10 cellular contexts compared by ENCODE assay signal in the genomic region with DNA sequence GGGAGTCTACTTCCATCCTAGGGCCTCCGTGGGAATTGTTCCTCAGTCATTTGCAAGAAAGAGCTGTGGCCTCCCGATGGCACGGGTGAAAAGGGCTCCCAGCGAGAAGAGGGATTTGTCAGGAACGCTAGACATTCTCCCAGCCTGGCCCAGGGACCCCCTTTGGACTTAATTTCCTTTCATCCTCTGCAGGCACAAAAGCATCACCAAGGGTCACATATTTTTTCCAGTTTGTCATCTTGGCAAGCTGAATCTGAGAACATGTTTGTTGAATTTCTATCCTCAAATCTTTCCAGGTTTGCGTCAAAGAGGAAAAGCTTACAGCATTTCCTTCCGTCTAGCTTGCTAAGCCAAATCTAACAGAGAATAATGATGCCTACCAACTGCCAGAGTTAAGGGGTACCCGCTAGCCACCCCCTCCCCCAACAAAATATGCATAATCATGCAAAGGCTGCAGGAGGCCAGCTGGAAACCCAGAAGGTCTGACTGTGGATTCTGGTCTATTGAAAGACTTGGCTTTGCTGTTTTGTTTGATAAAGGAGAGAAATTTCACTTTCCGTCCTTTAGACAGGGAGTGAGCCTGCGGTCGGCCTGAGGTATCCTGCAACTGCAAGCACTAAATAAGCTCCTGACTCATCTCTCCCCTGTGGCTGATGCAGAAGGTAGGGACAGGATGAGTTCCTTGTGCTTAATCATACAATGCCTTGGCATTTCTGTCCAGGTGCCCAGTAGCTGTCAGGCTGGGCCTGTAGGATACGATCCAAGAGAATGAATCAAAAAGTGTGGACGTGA. TPM values are rescaled to one million over a fixed set of nuclear protein-coding genes. Genes with fewer than 3 reads are reported as not detected.
DNase-seq lines count a peak whose midpoint lies in the region; ATAC-seq, FAIRE-seq and TF ChIP-seq lines count a peak whose summit lies in the region.
"Had no signal": no experiment of that assay in that cellular context is flagged by ENCODE, and none has a peak within 500 bp of the region (broad histone marks: within the 10 kb centered on the region; RNA-seq: fewer than 3 reads in every experiment).

No MANE protein-coding gene starts in this region.

- peak overlapping the region; percentile 11 for H3K4me2 ChIP-seq in IMR-90 (ENCODE audit: low read depth, low read length)

- H3K9me3 ChIP-seq in IMR-90 (ENCODE audit: control insufficient read depth, insufficient read depth, low read length) = no peaks in the 10 kb centered on the region
- no peaks in the 10 kb centered on the region for H3K9me3 ChIP-seq in small intestine (ENCODE audit: control insufficient read depth, low read depth)

- no peak overlapping the region for H2BK20ac ChIP-seq in IMR-90 (ENCODE audit: low read depth, low read length)

- H3K56ac ChIP-seq in IMR-90 (ENCODE audit: extremely low read depth, insufficient read depth, low read length) = no peak overlapping the region; the same call in 1 of the 2 replicates

- no peak overlapping the region for H3K23ac ChIP-seq in IMR-90 (ENCODE audit: low read depth, low read length)

- H3K18ac ChIP-seq in IMR-90 (ENCODE audit: low read depth, low read length) = no peak overlapping the region

- no peak overlapping the region for H2BK120ac ChIP-seq in IMR-90 (ENCODE audit: low read depth, low read length)

- H3K4me3 ChIP-seq in IMR-90 (ENCODE audit: insufficient read depth, low read depth, low read length) (no peak overlapping the region), small intestine (ENCODE audit: low read depth in 1 of 2, low read length in 2 of 2) (no peak overlapping the region)

- H4K91ac ChIP-seq in IMR-90 (ENCODE audit: insufficient read depth, low read depth, low read length) = no peak overlapping the region

- H3K9ac ChIP-seq in IMR-90 (ENCODE audit: low read depth, low read length) = no peak overlapping the region

- CTCF ChIA-PET in IMR-90 (lab: Yijun Ruan, JAX) = interaction anchor here (0.9 to 1.3 kb wide), 2 partner anchors 241 to 450 kb away, joined by 4 read pairs; no protein-coding TSS in a partner anchor

- intact Hi-C loops in IMR-90 (cut with micrococcal nuclease) = loop anchor here (5.0 kb wide), 2 partner anchors 130 to 240 kb away; no protein-coding TSS in a partner anchor

- H3K36me3 ChIP-seq in IMR-90 (ENCODE audit: control insufficient read depth, insufficient read depth, low read length) (peaks cover 2% of the 10 kb centered on the region; the same call in 1 of the 2 replicates), small intestine (ENCODE audit: control insufficient read depth in 2 of 2, insufficient read depth in 2 of 2, low read length in 2 of 2) (peaks cover 0 to 10% of the 10 kb centered on the region in 2 donors)

- POLR2A ChIA-PET in IMR-90 (lab: Charles Lee; ENCODE audit: unreplicated experiment) = interaction anchor here (0.5 kb wide), 1 partner anchor 11 kb away, joined by 3 read pairs; no protein-coding TSS in a partner anchor

- DNase-seq in IMR-90 = peak; percentile 85
- DNase-seq in cerebellum (ENCODE audit: low spot score) = peak; percentile 28
- peak; percentile 49 for DNase-seq in superior temporal gyrus (ENCODE audit: extremely low spot score)
- no peak for DNase-seq in stimulated activated CD4-positive, alpha-beta T cell treated with anti-CD3 and anti-CD28 coated beads, Interleukin-1b, Interleukin-23, amount 100 ng/mL, for 48 hours
- DNase-seq in NCI-H345 treated with DMSO at 0.1 percent for 48 hours (lab: John Stamatoyannopoulos, UW; ENCODE audit: unreplicated experiment) = no peak
- no peak for DNase-seq in small intestine
- no peak for DNase-seq in HT-29 (ENCODE audit: low spot score)
- DNase-seq: activated gamma-delta T cell had no signal

- dilution Hi-C loops in IMR-90 (cut with HindIII; ENCODE audit: low sequenced_read_pairs, unreplicated experiment) = no loop called here

- no peak overlapping the region for H2BK15ac ChIP-seq in IMR-90 (ENCODE audit: low read depth, low read length)

- in situ Hi-C loops in IMR-90 (cut with MboI; ENCODE audit: low sequenced_read_pairs) = loop anchor here (5.0 kb wide), 1 partner anchor 450 kb away; no protein-coding TSS in a partner anchor

- peak; percentile 53 for ATAC-seq in IMR-90 (ENCODE audit: low read depth)
- ATAC-seq: Panc1 had no signal

- H4K20me1 ChIP-seq in IMR-90 (ENCODE audit: insufficient read depth, low read length) = peaks cover 26% of the 10 kb centered on the region

- H3K4ac ChIP-seq in IMR-90 (ENCODE audit: low read depth, low read length) = no peak overlapping the region

- TF ChIP-seq POLR2A in IMR-90 (IDR thresholded peaks at IDR 0.05; ENCODE audit: low read depth, low read length) = no peak

- TF ChIP-seq CTCF in IMR-90 (conservative IDR thresholded peaks at IDR 0.05; ENCODE audit: low read depth, low read length) = no peak

- no peak overlapping the region for H2AK5ac ChIP-seq in IMR-90 (ENCODE audit: low read depth, low read length)

- H3K79me1 ChIP-seq in IMR-90 (ENCODE audit: low read depth in 1 of 2, low read length in 2 of 2) = no peaks in the 10 kb centered on the region

- H4K8ac ChIP-seq in IMR-90 (ENCODE audit: low read depth in 2 of 2, low read length in 2 of 2) = no peak overlapping the region

- no peak for FAIRE-seq in small intestine (lab: Jason Lieb, UNC)

- H3K27me3 ChIP-seq in IMR-90 (ENCODE audit: control insufficient read depth, insufficient read depth, low read length) (no peaks in the 10 kb centered on the region), layer of hippocampus (ENCODE audit: control insufficient read depth, insufficient read depth, low read length) (no peaks in the 10 kb centered on the region), small intestine (ENCODE audit: control insufficient read depth in 2 of 2, insufficient read depth in 2 of 2, low read length in 2 of 2) (no peaks in the 10 kb centered on the region)

- no peak overlapping the region for H2AFZ ChIP-seq in IMR-90 (replicated peaks; ENCODE audit: low read length, poor library complexity)

- H3K9me1 ChIP-seq in IMR-90 (ENCODE audit: insufficient read depth, low read length) = peaks cover 7% of the 10 kb centered on the region; the same call in 1 of the 2 replicates

- H3K27ac ChIP-seq in IMR-90 (ENCODE audit: insufficient read depth, low read length) (peak overlapping the region; percentile 7; the same call in 1 of the 2 replicates), layer of hippocampus (ENCODE audit: low read depth, low read length) (peak overlapping the region; percentile 47), small intestine (ENCODE audit: low read depth in 1 of 2, low read length in 1 of 2) (no peak overlapping the region)

- no peak overlapping the region for H2AK9ac ChIP-seq in IMR-90 (replicated peaks; ENCODE audit: low read depth, low read length, poor library complexity)

- no peak for TF ChIP-seq RAD21 in IMR-90 (IDR thresholded peaks at IDR 0.05; ENCODE audit: low read length)

- no peak overlapping the region for H4K5ac ChIP-seq in IMR-90 (ENCODE audit: low read depth, low read length)

- no peak overlapping the region for H3K14ac ChIP-seq in IMR-90 (replicated peaks; ENCODE audit: low read depth, low read length)

- H2BK5ac ChIP-seq in IMR-90 (ENCODE audit: low read depth, low read length, poor library complexity, severe bottlenecking) = no peak overlapping the region

- BruUV-seq in IMR-90 (replicated peaks; lab: Mats Ljungman, UMichigan) = no TSS peak

- no CpG with 5 or more reads among the region's 13 CpGs for WGBS in IMR-90 (ENCODE audit: extremely low coverage in 2 of 2, insufficient read length in 1 of 2), 2 experiments
- WGBS in small intestine, 3 donors = 64 to 86% (median 82%) methylated on average over 13 of the region's 13 CpGs

- H3K4me1 ChIP-seq in IMR-90 (ENCODE audit: control insufficient read depth, insufficient read depth, low read length) = peaks cover 18% of the 10 kb centered on the region
- no peaks in the 10 kb centered on the region for H3K4me1 ChIP-seq in small intestine (ENCODE audit: control insufficient read depth in 2 of 2, insufficient read depth in 1 of 2, low read depth in 1 of 2, low read length in 1 of 2)

TF ChIP-seq in IMR-90, 13 proteins besides CTCF, POLR2A, EP300 and RAD21:
- TF ChIP-seq CHD1 (IDR thresholded peaks at IDR 0.05; ENCODE audit: low read depth, low read length) (no peak), RCOR1 (IDR thresholded peaks at IDR 0.05; ENCODE audit: insufficient replicate concordance, low read length) (no peak), FOS (IDR thresholded peaks at IDR 0.05; ENCODE audit: low read depth, low read length) (peak; percentile 38; the same call in 1 of the 2 replicates), MXI1 (IDR thresholded peaks at IDR 0.05; ENCODE audit: borderline replicate concordance, low read depth, low read length) (0 out of 2 replicates have a peak, but pooled peaks have one; percentile 13), SMC3 (IDR thresholded peaks at IDR 0.05; ENCODE audit: low read depth, low read length) (peak; percentile 19; the same call in 1 of the 2 replicates), BHLHE40 (IDR thresholded peaks at IDR 0.05; ENCODE audit: low read depth, low read length) (no peak), NFE2L2 (IDR thresholded peaks at IDR 0.05; ENCODE audit: low read depth, low read length) (peak; percentile 58; the same call in 1 of the 2 replicates), MAFK (IDR thresholded peaks at IDR 0.05; ENCODE audit: low read depth, low read length) (no peak), MAZ (IDR thresholded peaks at IDR 0.05; ENCODE audit: borderline replicate concordance, low read depth, low read length) (no peak)
TF ChIP-seq in IMR-90: peak in this region for 4.

RNA-seq across cellular contexts. Expression of a gene that starts 23.1 kb away (rescaled TPM):
- total RNA-seq in IMR-90 (2012; rRNA removed) = 5.6 and 6.7 TPM in 2 replicates
- 13.4 and 17.7 TPM in 2 replicates for polyA plus RNA-seq in IMR-90 (2012; rRNA removed)
- 34.8 and 53.3 TPM in 2 replicates for polyA plus RNA-seq in IMR-90 (2012; cell fraction: cytosol; rRNA removed)
- polyA plus RNA-seq in IMR-90 (2012; cell fraction: nucleus; rRNA removed; ENCODE audit: low replicate concordance) = 16.6 and 24.3 TPM in 2 replicates
- total RNA-seq in cerebellum = 40.9 TPM
- polyA plus RNA-seq in small intestine = 10 to 100 TPM; 24.8 to 43.8 (median 42.0) TPM
- 142 and 145 TPM in 2 replicates for total RNA-seq in HT-29 (2014; rRNA removed; shearing (Covaris generic))

RNA-seq across cellular contexts. Expression of a gene that starts 54.4 kb away (rescaled TPM):
- total RNA-seq in IMR-90 (2012; rRNA removed) = 13.3 and 13.6 TPM in 2 replicates
- polyA plus RNA-seq in IMR-90 (2012; rRNA removed) = 19.0 and 21.1 TPM in 2 replicates
- 11.8 and 40.1 TPM in 2 replicates for polyA plus RNA-seq in IMR-90 (2012; cell fraction: cytosol; rRNA removed)
- polyA plus RNA-seq in IMR-90 (2012; cell fraction: nucleus; rRNA removed; ENCODE audit: low replicate concordance) = 16.8 and 23.0 TPM in 2 replicates
- 1,395 TPM for total RNA-seq in cerebellum
- 10 to 100 TPM in 1 of 3 donors, 1 to 10 TPM in 2; 3.4 to 23.1 (median 7.6) TPM for polyA plus RNA-seq in small intestine
- total RNA-seq in HT-29 (2014; rRNA removed; shearing (Covaris generic)) = 1.7 and 2.5 TPM in 2 replicates

Comparison
In these comparisons a context has a peak if more than half of its experiments do, and no peak if none do; other contexts are left out.
1. DNase-seq: peak in IMR-90 (single experiment), cerebellum (single experiment) and superior temporal gyrus (single experiment); none in stimulated activated CD4-positive, alpha-beta T cell treated with anti-CD3 and anti-CD28 coated beads, Interleukin-1b, Interleukin-23, amount 100 ng/mL, for 48 hours (single experiment), NCI-H345 treated with DMSO at 0.1 percent for 48 hours (single experiment), small intestine (single experiment) and HT-29 (single experiment).
2. H3K27ac ChIP-seq: peak in IMR-90 (single experiment) and layer of hippocampus (single experiment); none in small intestine (0 of 2).
3. RNA of a gene that starts 54.4 kb away (total RNA-seq): 1,395 TPM in cerebellum (single experiment); 13.3 to 13.6 TPM in IMR-90 and 1.7 to 2.5 TPM in HT-29; every median in the first group is over 10 times any median in the second.